ENCODE assay signal across 1 cellular context in genomic region chr6:88985901-88986300, GRCh38.
A peak's percentile ranks its signal among the peaks of the same experiment; 100 is the strongest.
TF ChIP-seq lines count a peak whose summit lies in the region.

No MANE protein-coding gene starts in this region.

TF ChIP-seq in HepG2, 621 proteins besides CTCF, POLR2A, EP300 and RAD21 (continued from another document and continues in another):
- TF ChIP-seq PAXIP1 (CRISPR knock-in tag; conservative IDR thresholded peaks at IDR 0.05) (peak; percentile 82), ZBTB21 (CRISPR knock-in tag; IDR thresholded peaks at IDR 0.05) (no peak), ZNF292 (CRISPR knock-in tag; IDR thresholded peaks at IDR 0.05; ENCODE audit: borderline replicate concordance, low read depth) (no peak), ZSCAN21 (CRISPR knock-in tag; IDR thresholded peaks at IDR 0.05; ENCODE audit: borderline replicate concordance) (no peak), TCF12 (IDR thresholded peaks at IDR 0.05) (no peak), TCF12 (CRISPR knock-in tag; IDR thresholded peaks at IDR 0.05) (no peak), ZSCAN12 (CRISPR knock-in tag; IDR thresholded peaks at IDR 0.05) (no peak), LBX2 (CRISPR knock-in tag; IDR thresholded peaks at IDR 0.05; ENCODE audit: borderline replicate concordance) (no peak), SMC3 (IDR thresholded peaks at IDR 0.05; ENCODE audit: low read length) (0 out of 2 replicates have a peak, but pooled peaks have one; percentile 1), HOXA5 (CRISPR knock-in tag; IDR thresholded peaks at IDR 0.05) (no peak), PAWR (CRISPR knock-in tag; IDR thresholded peaks at IDR 0.05; ENCODE audit: borderline replicate concordance) (no peak), KLF11 (CRISPR knock-in tag; IDR thresholded peaks at IDR 0.05) (no peak), IRF2 (CRISPR knock-in tag; IDR thresholded peaks at IDR 0.05) (no peak), ZNF569 (CRISPR knock-in tag; IDR thresholded peaks at IDR 0.05; ENCODE audit: borderline replicate concordance) (no peak), ISL2 (CRISPR knock-in tag; IDR thresholded peaks at IDR 0.05) (peak; percentile 50; the same call in 1 of the 2 replicates), HNRNPLL (IDR thresholded peaks at IDR 0.05; ENCODE audit: low read depth, low read length, poor library complexity, severe bottlenecking) (no peak), MYPOP (CRISPR knock-in tag; IDR thresholded peaks at IDR 0.05) (no peak), TGIF2 (CRISPR knock-in tag; IDR thresholded peaks at IDR 0.05) (0 out of 2 replicates have a peak, but pooled peaks have one; percentile 36), ZNF740 (CRISPR knock-in tag; IDR thresholded peaks at IDR 0.05) (no peak), ZKSCAN8 (CRISPR knock-in tag; IDR thresholded peaks at IDR 0.05; ENCODE audit: borderline replicate concordance) (peak; percentile 87), ELF3 (CRISPR knock-in tag; IDR thresholded peaks at IDR 0.05) (peak; percentile 79), RXRB (CRISPR knock-in tag; IDR thresholded peaks at IDR 0.05; ENCODE audit: borderline replicate concordance) (peak; percentile 44; the same call in 1 of the 2 replicates), BHLHE40 (IDR thresholded peaks at IDR 0.05; ENCODE audit: low read length) (0 out of 2 replicates have a peak, but pooled peaks have one; percentile 18), NFYC (CRISPR knock-in tag; IDR thresholded peaks at IDR 0.05) (no peak), MIER2 (CRISPR knock-in tag; IDR thresholded peaks at IDR 0.05) (no peak), JUND (CRISPR knock-in tag; IDR thresholded peaks at IDR 0.05) (peak; percentile 84), SMARCC2 (IDR thresholded peaks at IDR 0.05) (0 out of 2 replicates have a peak, but pooled peaks have one; percentile 79), SNAI1 (CRISPR knock-in tag; IDR thresholded peaks at IDR 0.05; ENCODE audit: borderline replicate concordance) (no peak), MLX (CRISPR knock-in tag; IDR thresholded peaks at IDR 0.05) (no peak)
- TF ChIP-seq, protein P1, sequence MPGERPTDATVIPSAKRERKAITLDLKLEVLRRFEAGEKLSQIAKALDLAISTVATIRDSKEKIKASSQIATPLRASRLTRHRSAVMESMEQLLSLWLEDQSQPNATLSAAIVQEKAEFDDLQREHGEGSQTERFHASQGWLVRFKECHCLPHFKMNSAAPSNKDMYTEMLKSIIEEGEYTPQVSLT (CRISPR knock-in tag; IDR thresholded peaks at IDR 0.05; ENCODE audit: borderline replicate concordance, low read depth), result no peak
- TF ChIP-seq, protein P2, sequence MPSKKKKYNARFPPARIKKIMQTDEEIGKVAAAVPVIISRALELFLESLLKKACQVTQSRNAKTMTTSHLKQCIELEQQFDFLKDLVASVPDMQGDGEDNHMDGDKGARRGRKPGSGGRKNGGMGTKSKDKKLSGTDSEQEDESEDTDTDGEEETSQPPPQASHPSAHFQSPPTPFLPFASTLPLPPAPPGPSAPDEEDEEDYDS (CRISPR knock-in tag; IDR thresholded peaks at IDR 0.05), result no peak
- TF ChIP-seq, protein P3, sequence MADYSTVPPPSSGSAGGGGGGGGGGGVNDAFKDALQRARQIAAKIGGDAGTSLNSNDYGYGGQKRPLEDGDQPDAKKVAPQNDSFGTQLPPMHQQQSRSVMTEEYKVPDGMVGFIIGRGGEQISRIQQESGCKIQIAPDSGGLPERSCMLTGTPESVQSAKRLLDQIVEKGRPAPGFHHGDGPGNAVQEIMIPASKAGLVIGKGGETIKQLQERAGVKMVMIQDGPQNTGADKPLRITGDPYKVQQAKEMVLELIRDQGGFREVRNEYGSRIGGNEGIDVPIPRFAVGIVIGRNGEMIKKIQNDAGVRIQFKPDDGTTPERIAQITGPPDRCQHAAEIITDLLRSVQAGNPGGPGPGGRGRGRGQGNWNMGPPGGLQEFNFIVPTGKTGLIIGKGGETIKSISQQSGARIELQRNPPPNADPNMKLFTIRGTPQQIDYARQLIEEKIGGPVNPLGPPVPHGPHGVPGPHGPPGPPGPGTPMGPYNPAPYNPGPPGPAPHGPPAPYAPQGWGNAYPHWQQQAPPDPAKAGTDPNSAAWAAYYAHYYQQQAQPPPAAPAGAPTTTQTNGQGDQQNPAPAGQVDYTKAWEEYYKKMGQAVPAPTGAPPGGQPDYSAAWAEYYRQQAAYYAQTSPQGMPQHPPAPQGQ (CRISPR knock-in tag; IDR thresholded peaks at IDR 0.05; ENCODE audit: borderline replicate concordance), result no peak
- TF ChIP-seq, protein P4, sequence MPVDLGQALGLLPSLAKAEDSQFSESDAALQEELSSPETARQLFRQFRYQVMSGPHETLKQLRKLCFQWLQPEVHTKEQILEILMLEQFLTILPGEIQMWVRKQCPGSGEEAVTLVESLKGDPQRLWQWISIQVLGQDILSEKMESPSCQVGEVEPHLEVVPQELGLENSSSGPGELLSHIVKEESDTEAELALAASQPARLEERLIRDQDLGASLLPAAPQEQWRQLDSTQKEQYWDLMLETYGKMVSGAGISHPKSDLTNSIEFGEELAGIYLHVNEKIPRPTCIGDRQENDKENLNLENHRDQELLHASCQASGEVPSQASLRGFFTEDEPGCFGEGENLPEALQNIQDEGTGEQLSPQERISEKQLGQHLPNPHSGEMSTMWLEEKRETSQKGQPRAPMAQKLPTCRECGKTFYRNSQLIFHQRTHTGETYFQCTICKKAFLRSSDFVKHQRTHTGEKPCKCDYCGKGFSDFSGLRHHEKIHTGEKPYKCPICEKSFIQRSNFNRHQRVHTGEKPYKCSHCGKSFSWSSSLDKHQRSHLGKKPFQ (CRISPR knock-in tag; IDR thresholded peaks at IDR 0.05; ENCODE audit: insufficient replicate concordance), result no peak
- TF ChIP-seq, protein P5, sequence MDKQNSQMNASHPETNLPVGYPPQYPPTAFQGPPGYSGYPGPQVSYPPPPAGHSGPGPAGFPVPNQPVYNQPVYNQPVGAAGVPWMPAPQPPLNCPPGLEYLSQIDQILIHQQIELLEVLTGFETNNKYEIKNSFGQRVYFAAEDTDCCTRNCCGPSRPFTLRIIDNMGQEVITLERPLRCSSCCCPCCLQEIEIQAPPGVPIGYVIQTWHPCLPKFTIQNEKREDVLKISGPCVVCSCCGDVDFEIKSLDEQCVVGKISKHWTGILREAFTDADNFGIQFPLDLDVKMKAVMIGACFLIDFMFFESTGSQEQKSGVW (CRISPR knock-in tag; IDR thresholded peaks at IDR 0.05; ENCODE audit: borderline replicate concordance), result no peak
- TF ChIP-seq, protein P6, sequence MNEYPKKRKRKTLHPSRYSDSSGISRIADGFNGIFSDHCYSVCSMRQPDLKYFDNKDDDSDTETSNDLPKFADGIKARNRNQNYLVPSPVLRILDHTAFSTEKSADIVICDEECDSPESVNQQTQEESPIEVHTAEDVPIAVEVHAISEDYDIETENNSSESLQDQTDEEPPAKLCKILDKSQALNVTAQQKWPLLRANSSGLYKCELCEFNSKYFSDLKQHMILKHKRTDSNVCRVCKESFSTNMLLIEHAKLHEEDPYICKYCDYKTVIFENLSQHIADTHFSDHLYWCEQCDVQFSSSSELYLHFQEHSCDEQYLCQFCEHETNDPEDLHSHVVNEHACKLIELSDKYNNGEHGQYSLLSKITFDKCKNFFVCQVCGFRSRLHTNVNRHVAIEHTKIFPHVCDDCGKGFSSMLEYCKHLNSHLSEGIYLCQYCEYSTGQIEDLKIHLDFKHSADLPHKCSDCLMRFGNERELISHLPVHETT (CRISPR knock-in tag; conservative IDR thresholded peaks at IDR 0.05), result no peak
- TF ChIP-seq, protein P7, sequence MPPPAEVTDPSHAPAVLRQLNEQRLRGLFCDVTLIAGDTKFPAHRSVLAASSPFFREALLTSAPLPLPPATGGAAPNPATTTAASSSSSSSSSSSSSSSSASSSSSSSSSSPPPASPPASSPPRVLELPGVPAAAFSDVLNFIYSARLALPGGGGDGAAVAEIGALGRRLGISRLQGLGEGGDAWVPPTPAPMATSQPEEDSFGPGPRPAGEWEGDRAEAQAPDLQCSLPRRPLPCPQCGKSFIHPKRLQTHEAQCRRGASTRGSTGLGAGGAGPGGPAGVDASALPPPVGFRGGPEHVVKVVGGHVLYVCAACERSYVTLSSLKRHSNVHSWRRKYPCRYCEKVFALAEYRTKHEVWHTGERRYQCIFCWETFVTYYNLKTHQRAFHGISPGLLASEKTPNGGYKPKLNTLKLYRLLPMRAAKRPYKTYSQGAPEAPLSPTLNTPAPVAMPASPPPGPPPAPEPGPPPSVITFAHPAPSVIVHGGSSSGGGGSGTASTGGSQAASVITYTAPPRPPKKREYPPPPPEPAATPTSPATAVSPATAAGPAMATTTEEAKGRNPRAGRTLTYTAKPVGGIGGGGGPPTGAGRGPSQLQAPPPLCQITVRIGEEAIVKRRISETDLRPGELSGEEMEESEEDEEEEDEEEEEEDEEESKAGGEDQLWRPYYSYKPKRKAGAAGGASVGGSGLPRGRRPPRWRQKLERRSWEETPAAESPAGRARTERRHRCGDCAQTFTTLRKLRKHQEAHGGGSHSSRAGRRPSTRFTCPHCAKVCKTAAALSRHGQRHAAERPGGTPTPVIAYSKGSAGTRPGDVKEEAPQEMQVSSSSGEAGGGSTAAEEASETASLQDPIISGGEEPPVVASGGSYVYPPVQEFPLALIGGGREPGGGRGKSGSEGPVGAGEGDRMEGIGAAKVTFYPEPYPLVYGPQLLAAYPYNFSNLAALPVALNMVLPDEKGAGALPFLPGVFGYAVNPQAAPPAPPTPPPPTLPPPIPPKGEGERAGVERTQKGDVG (CRISPR knock-in tag; IDR thresholded peaks at IDR 0.05; ENCODE audit: borderline replicate concordance), result no peak
